ENCODE assay signal across 1 cellular context in genomic region chr3:42590989-42591756, GRCh38.
TF ChIP-seq lines count a peak whose summit lies in the region.

No MANE protein-coding gene starts in this region.

TF ChIP-seq in K562, 482 proteins besides CTCF, POLR2A, EP300 and RAD21 (continues in another document):
- TF ChIP-seq ZBTB40 (IDR thresholded peaks at IDR 0.05) (0 out of 2 replicates have a peak, but pooled peaks have one; percentile 43), ZBTB40 (CRISPR knock-in tag; IDR thresholded peaks at IDR 0.05) (no peak), FOXA3 (CRISPR knock-in tag; conservative IDR thresholded peaks at IDR 0.05 in 1 of 2, IDR thresholded peaks at IDR 0.05 in 1 of 2) (no peak), HDAC1 (IDR thresholded peaks at IDR 0.05) (peak in 1 of 2 experiments; percentile 57; a peak in 2 of 4 replicates), ZC3H4 (CRISPR knock-in tag; IDR thresholded peaks at IDR 0.05; ENCODE audit: borderline replicate concordance) (no peak), ZNF699 (CRISPR knock-in tag; IDR thresholded peaks at IDR 0.05; ENCODE audit: insufficient replicate concordance) (no peak), DPF2 (IDR thresholded peaks at IDR 0.05) (peak; percentile 22; the same call in 1 of the 2 replicates), GTF2B (IDR thresholded peaks at IDR 0.05; ENCODE audit: extremely low read depth, insufficient read length) (no peak), ZNF212 (CRISPR knock-in tag; IDR thresholded peaks at IDR 0.05) (no peak), RBM39 (optimal IDR thresholded peaks at IDR 0.05; ENCODE audit: low read depth, low read length) (peak; percentile 29), PRDM10 (IDR thresholded peaks at IDR 0.05; ENCODE audit: partially characterized antibody) (no peak), SAP30 (IDR thresholded peaks at IDR 0.05; ENCODE audit: borderline replicate concordance, insufficient read depth, low read depth, low read length, poor library complexity, severe bottlenecking) (peak; percentile 49), PHB2 (IDR thresholded peaks at IDR 0.05; ENCODE audit: low read depth) (no peak), MAX (CRISPR knock-in tag; IDR thresholded peaks at IDR 0.05) (peak; percentile 64; the same call in 1 of the 2 replicates), HNRNPLL (IDR thresholded peaks at IDR 0.05; ENCODE audit: low read depth, low read length, poor library complexity, severe bottlenecking) (no peak), RBFOX2 (IDR thresholded peaks at IDR 0.05; ENCODE audit: low read depth, low read length) (peak; percentile 76), TEAD1 (CRISPR knock-in tag; IDR thresholded peaks at IDR 0.05) (0 out of 4 replicates have a peak, but pooled peaks of 1 of the 2 experiments have one; percentile 25), TCF7 (IDR thresholded peaks at IDR 0.05; ENCODE audit: borderline replicate concordance) (no peak), ATF2 (CRISPR knock-in tag; IDR thresholded peaks at IDR 0.05) (no peak), ZNF77 (CRISPR knock-in tag; IDR thresholded peaks at IDR 0.05) (no peak), RREB1 (CRISPR knock-in tag; IDR thresholded peaks at IDR 0.05) (no peak), FOXK2 (conservative IDR thresholded peaks at IDR 0.05 in 1 of 2, IDR thresholded peaks at IDR 0.05 in 1 of 2; ENCODE audit: low read depth in 2 of 2) (no peak), NBN (IDR thresholded peaks at IDR 0.05; ENCODE audit: low read depth) (no peak), E2F6 (IDR thresholded peaks at IDR 0.05; ENCODE audit: borderline replicate concordance in 1 of 2, extremely low read depth in 1 of 2, insufficient read depth in 1 of 2, insufficient read length in 1 of 2, low read depth in 1 of 2, low read length in 1 of 2, poor library complexity in 1 of 2, severe bottlenecking in 1 of 2) (peak in 1 of 2 experiments; percentile 15), NCOA6 (IDR thresholded peaks at IDR 0.05) (no peak), ZNF668 (CRISPR knock-in tag; IDR thresholded peaks at IDR 0.05) (no peak), NR2F6 (CRISPR knock-in tag; IDR thresholded peaks at IDR 0.05) (no peak), RHOXF2B (CRISPR knock-in tag; conservative IDR thresholded peaks at IDR 0.05) (0 out of 2 replicates have a peak, but pooled peaks have one; percentile 28), IRF9 (tag; IDR thresholded peaks at IDR 0.05) (no peak), CBX1 (IDR thresholded peaks at IDR 0.05; ENCODE audit: low read depth) (no peak), CHD1 (IDR thresholded peaks at IDR 0.05; ENCODE audit: low read length) (peak; percentile 67), TEAD4 (IDR thresholded peaks at IDR 0.05; ENCODE audit: low read length) (no peak), TEAD4 (CRISPR knock-in tag; IDR thresholded peaks at IDR 0.05; ENCODE audit: borderline replicate concordance) (no peak), PHF21A (IDR thresholded peaks at IDR 0.05; ENCODE audit: borderline replicate concordance, low read depth) (no peak)
